9 cellular contexts compared by ENCODE assay signal in the genomic region with DNA sequence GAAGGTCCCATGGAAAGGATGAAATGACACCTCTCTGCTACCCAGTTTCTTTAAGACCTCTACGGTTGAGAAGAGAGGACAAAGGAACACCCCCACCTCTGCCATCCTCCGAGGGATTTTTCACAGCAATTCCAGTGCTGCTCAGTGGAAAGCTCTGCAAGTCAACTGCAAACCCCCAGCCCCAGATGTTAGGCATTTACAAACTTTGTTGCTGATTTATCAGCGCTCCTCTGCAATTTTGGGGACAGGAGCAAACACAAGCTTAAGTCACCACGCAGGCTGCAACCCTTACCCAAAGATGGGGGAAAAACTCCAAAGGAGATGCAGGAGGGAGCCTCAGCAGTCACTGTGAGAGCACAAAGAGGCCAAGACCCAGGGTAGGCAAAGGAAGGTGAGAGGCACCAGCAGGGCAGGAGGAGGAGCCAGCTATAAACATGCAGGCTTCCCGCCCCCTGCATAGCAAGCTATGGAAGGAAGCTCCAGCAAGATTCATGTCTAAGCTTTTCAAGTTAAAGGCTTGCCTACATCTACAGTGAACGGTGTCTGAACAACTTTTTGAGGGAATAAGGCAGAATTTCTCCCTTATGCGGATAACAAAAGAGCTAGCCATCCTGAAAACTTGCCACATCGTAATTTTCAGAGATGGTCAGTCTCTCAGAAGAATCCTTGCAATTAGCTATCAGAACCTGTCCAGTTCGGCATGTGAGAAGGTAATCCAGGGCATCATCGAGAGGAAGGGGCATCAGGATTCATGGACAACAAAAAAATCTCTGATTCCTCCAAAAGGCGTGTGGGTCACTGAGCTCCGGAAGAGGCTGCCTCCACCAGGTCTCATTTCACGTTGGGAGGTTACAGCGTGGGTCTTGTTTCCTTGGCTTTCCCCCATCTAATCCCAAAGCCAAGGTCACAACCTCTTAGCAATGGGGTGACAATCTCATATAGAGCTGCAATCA. TPM values are rescaled to one million over a fixed set of nuclear protein-coding genes. Genes with fewer than 3 reads are reported as not detected.
DNase-seq lines count a peak whose midpoint lies in the region; ATAC-seq and FAIRE-seq lines count a peak whose summit lies in the region.
"Had no signal": no experiment of that assay in that cellular context is flagged by ENCODE, and none has a peak within 500 bp of the region (broad histone marks: within the 10 kb centered on the region; RNA-seq: fewer than 3 reads in every experiment).

No MANE protein-coding gene starts in this region.

- no peaks in the 10 kb centered on the region for H3K27me3 Mint-ChIP-seq in activated CD8-positive, alpha-beta T cell treated with anti-CD3 and anti-CD28 coated beads, Interleukin-2, amount 10 ng/mL, durations not matched to agents 7 days and 5 days (ENCODE audit: low read depth)

- CTCF ChIA-PET in activated CD8-positive, alpha-beta T cell treated with anti-CD3 and anti-CD28 coated beads, Interleukin-2, amount 10 ng/mL, durations not matched to agents 7 days and 5 days (lab: Charles Lee), result interaction anchor here (0.5 to 8.9 kb wide), 13 partner anchors 10 to 171 kb away, joined by 3 to 91 read pairs (median 4); no protein-coding TSS in a partner anchor

- POLR2A ChIA-PET in activated CD8-positive, alpha-beta T cell treated with anti-CD3 and anti-CD28 coated beads, Interleukin-2, amount 10 ng/mL, durations not matched to agents 7 days and 5 days (lab: Charles Lee), result interaction anchor here (0.6 to 1.1 kb wide), 6 partner anchors 10 to 263 kb away, joined by 3 to 4 read pairs (median 3); a partner anchor contains a TSS

- no peaks in the 10 kb centered on the region for H3K9me3 Mint-ChIP-seq in activated CD8-positive, alpha-beta T cell treated with anti-CD3 and anti-CD28 coated beads, Interleukin-2, amount 10 ng/mL, durations not matched to agents 7 days and 5 days (ENCODE audit: insufficient read depth)

- H3K4me3 ChIP-seq in stomach smooth muscle (ENCODE audit: low read length in 2 of 2), result peak overlapping the region; percentile 57 to 97

- ATAC-seq in activated CD8-positive, alpha-beta T cell treated with anti-CD3 and anti-CD28 coated beads, Interleukin-2, amount 10 ng/mL, durations not matched to agents 7 days and 5 days, result no peak

- no peaks in the 10 kb centered on the region for H3K36me3 ChIP-seq in stomach smooth muscle (ENCODE audit: control insufficient read depth in 2 of 2, insufficient read depth in 2 of 2, low read length in 2 of 2)

- H3K27ac Mint-ChIP-seq in activated CD8-positive, alpha-beta T cell treated with anti-CD3 and anti-CD28 coated beads, Interleukin-2, amount 10 ng/mL, durations not matched to agents 7 days and 5 days, result peak overlapping the region; percentile 18

- no peaks in the 10 kb centered on the region for H3K27me3 ChIP-seq in stomach smooth muscle (ENCODE audit: control insufficient read depth in 1 of 2, insufficient read depth in 2 of 2, low read length in 2 of 2)

- H3K4me1 Mint-ChIP-seq in activated CD8-positive, alpha-beta T cell treated with anti-CD3 and anti-CD28 coated beads, Interleukin-2, amount 10 ng/mL, durations not matched to agents 7 days and 5 days (ENCODE audit: low read depth), result peaks cover 71% of the 10 kb centered on the region

- peaks cover 12% of the 10 kb centered on the region for H3K36me3 Mint-ChIP-seq in activated CD8-positive, alpha-beta T cell treated with anti-CD3 and anti-CD28 coated beads, Interleukin-2, amount 10 ng/mL, durations not matched to agents 7 days and 5 days (ENCODE audit: low read depth)

- H3K9me3 ChIP-seq in stomach smooth muscle (ENCODE audit: control insufficient read depth in 2 of 2, low read length in 2 of 2), result no peaks in the 10 kb centered on the region

- H3K4me3 Mint-ChIP-seq in activated CD8-positive, alpha-beta T cell treated with anti-CD3 and anti-CD28 coated beads, Interleukin-2, amount 10 ng/mL, durations not matched to agents 7 days and 5 days, result peak overlapping the region; percentile 50

- DNase-seq in NCI-H2107 treated with DMSO at 0.1 percent for 48 hours (lab: John Stamatoyannopoulos, UW; ENCODE audit: unreplicated experiment) (peak; percentile 27), NCI-H2107 (lab: John Stamatoyannopoulos, UW) (no peak), iPS-NIHi7 (ENCODE audit: extremely low spot score) (peak; percentile 67), posterior vena cava (ENCODE audit: low spot score) (no peak), T-helper 9 cell (no peak), HTR-8/SVneo (ENCODE audit: insufficient read length, low spot score) (no peak)
- DNase-seq in activated CD8-positive, alpha-beta T cell treated with anti-CD3 and anti-CD28 coated beads, Interleukin-2, amount 10 ng/mL, durations not matched to agents 7 days and 5 days, result peak; percentile 50

- H3K9ac ChIP-seq in stomach smooth muscle (ENCODE audit: low read length in 2 of 2), result peak overlapping the region; percentile 53 to 68

- H3K4me1 ChIP-seq in stomach smooth muscle (ENCODE audit: control insufficient read depth, insufficient read depth, low read length), result peaks cover 72% of the 10 kb centered on the region

- intact Hi-C loops in posterior vena cava (cut with DNase I), result no loop called here

- FAIRE-seq in HTR-8/SVneo (lab: Jason Lieb, UNC), result no peak

- H3K27ac ChIP-seq in stomach smooth muscle (ENCODE audit: low read length), result peak overlapping the region; percentile 99
- H3K27ac ChIP-seq: C4-2B had no signal

RNA-seq across cellular contexts. Expression of a gene that starts 3.9 kb away (rescaled TPM):
- 100 to 1,000 TPM; 100 to 114 TPM for total RNA-seq in activated CD8-positive, alpha-beta T cell treated with anti-CD3 and anti-CD28 coated beads, Interleukin-2, amount 10 ng/mL, durations not matched to agents 7 days and 5 days
- total RNA-seq in posterior vena cava, result 100 to 1,000 TPM; 135 to 138 TPM

RNA-seq across cellular contexts. Expression of a gene that starts 24.1 kb away (rescaled TPM):
- 1 to 10 TPM; 2.3 to 2.5 TPM for total RNA-seq in activated CD8-positive, alpha-beta T cell treated with anti-CD3 and anti-CD28 coated beads, Interleukin-2, amount 10 ng/mL, durations not matched to agents 7 days and 5 days
- total RNA-seq in posterior vena cava, result 1 to 10 TPM; 5.6 to 6.3 TPM

Comparison
In these comparisons a context has a peak if more than half of its experiments do, and no peak if none do; other contexts are left out.
1. DNase-seq: peak in NCI-H2107 treated with DMSO at 0.1 percent for 48 hours (single experiment), activated CD8-positive, alpha-beta T cell treated with anti-CD3 and anti-CD28 coated beads, Interleukin-2, amount 10 ng/mL, durations not matched to agents 7 days and 5 days (single experiment) and iPS-NIHi7 (single experiment); none in NCI-H2107 (single experiment), posterior vena cava (single experiment), T-helper 9 cell (single experiment) and HTR-8/SVneo (single experiment).